In genomic region chr7:146096994-146097393, GRCh38 we compare ENCODE assay signal across 14 cellular contexts. TPM values are rescaled to one million over a fixed set of nuclear protein-coding genes. Genes with fewer than 3 reads are reported as not detected.
A peak's percentile ranks its signal among the peaks of the same experiment; 100 is the strongest.
DNase-seq lines count a peak whose midpoint lies in the region; ATAC-seq and TF ChIP-seq lines count a peak whose summit lies in the region.
"Had no signal": no experiment of that assay in that cellular context is flagged by ENCODE, and none has a peak within 500 bp of the region (broad histone marks: within the 10 kb centered on the region; RNA-seq: fewer than 3 reads in every experiment).

No MANE protein-coding gene starts in this region.

- no peaks in the 10 kb centered on the region for H3K4me1 Mint-ChIP-seq in nephron progenitor cell
- H3K4me1 Mint-ChIP-seq: IgD-negative memory B cell had no signal

- intact Hi-C loops in heart right ventricle (cut with DNase I) = loop anchor here in 4 of 10 donors (10.0 kb wide), 2 partner anchors 1062 to 1242 kb away; no protein-coding TSS in a partner anchor

- H3K4me3 ChIP-seq in WERI-Rb-1 (ENCODE audit: low read depth, low read length) = no peak overlapping the region
- H3K4me3 ChIP-seq in heart right ventricle = no peak overlapping the region
- H3K4me3 ChIP-seq: dorsolateral prefrontal cortex had no signal

- peaks cover 4% of the 10 kb centered on the region for H3K27me3 Mint-ChIP-seq in nephron progenitor cell (ENCODE audit: low read depth, poor library complexity)
- H3K27me3 Mint-ChIP-seq: IgD-negative memory B cell had no signal

- no peaks in the 10 kb centered on the region for H3K9me3 Mint-ChIP-seq in nephron progenitor cell
- H3K9me3 Mint-ChIP-seq: IgD-negative memory B cell had no signal

- no peak overlapping the region for H3K4me3 Mint-ChIP-seq in nephron progenitor cell
- H3K4me3 Mint-ChIP-seq: IgD-negative memory B cell had no signal

- peak; percentile 66 for TF ChIP-seq CTCF in WERI-Rb-1 (IDR thresholded peaks at IDR 0.05; ENCODE audit: low read depth, low read length)
- peak; percentile 19 for TF ChIP-seq CTCF in nephron progenitor cell (IDR thresholded peaks at IDR 0.05)
- no peak for TF ChIP-seq CTCF in heart right ventricle (IDR thresholded peaks at IDR 0.05)

- DNase-seq in NCI-H2107 treated with DMSO at 0.1 percent for 48 hours (lab: John Stamatoyannopoulos, UW; ENCODE audit: unreplicated experiment) = peak; percentile 19
- DNase-seq in NCI-H2107 (lab: John Stamatoyannopoulos, UW) = no peak
- peak; percentile 1 for DNase-seq in MV-4-11 (lab: John Stamatoyannopoulos, UW)
- DNase-seq in WERI-Rb-1 = peak; percentile 22
- peak; percentile 22 for DNase-seq in nephron progenitor cell
- DNase-seq in heart right ventricle = no peak
- DNase-seq in DMS 273 treated with DMSO at 0.1 percent for 48 hours (lab: John Stamatoyannopoulos, UW) = no peak
- DNase-seq in effector CD4-positive, alpha-beta T cell = no peak
- DNase-seq: activated CD4-positive, alpha-beta T cell treated with anti-CD3 and anti-CD28 coated beads, Interleukin-2, amount 50 U/mL, for 48 hours; anterior cingulate cortex; dorsolateral prefrontal cortex; RPMI8226 had no signal

- no peaks in the 10 kb centered on the region for H3K9me3 ChIP-seq in WERI-Rb-1 (ENCODE audit: severe bottlenecking)
- H3K9me3 ChIP-seq in heart right ventricle = no peaks in the 10 kb centered on the region

- H3K27me3 ChIP-seq in WERI-Rb-1 (ENCODE audit: insufficient read depth, low read depth, severe bottlenecking) (no peaks in the 10 kb centered on the region), heart right ventricle (peaks cover 0 to 9% (median 0%) of the 10 kb centered on the region in 7 donors)

- H3K27ac Mint-ChIP-seq in nephron progenitor cell = no peak overlapping the region
- H3K27ac Mint-ChIP-seq: IgD-negative memory B cell had no signal

- no peak overlapping the region for H3K27ac ChIP-seq in WERI-Rb-1
- H3K27ac ChIP-seq in heart right ventricle = no peak overlapping the region
- H3K27ac ChIP-seq: dorsolateral prefrontal cortex had no signal

- H3K36me3 ChIP-seq in WERI-Rb-1 = no peaks in the 10 kb centered on the region
- no peaks in the 10 kb centered on the region for H3K36me3 ChIP-seq in heart right ventricle

- no peaks in the 10 kb centered on the region for H3K36me3 Mint-ChIP-seq in nephron progenitor cell (ENCODE audit: low read depth)
- H3K36me3 Mint-ChIP-seq: IgD-negative memory B cell had no signal

- WGBS in heart right ventricle, 2 donors = 51 to 60% methylated on average over 5 of the region's 5 CpGs

- no peaks in the 10 kb centered on the region for H3K4me1 ChIP-seq in heart right ventricle

- no peak for ATAC-seq in heart right ventricle

RNA-seq across cellular contexts. Expression of gene CNTNAP2, which starts 19.6 kb away (rescaled TPM):
- total RNA-seq in heart right ventricle = under 1 TPM; 0.08 to 0.77 (median 0.35) TPM
- under 1 TPM; 0.07 to 0.09 TPM for polyA plus RNA-seq in heart right ventricle
- total RNA-seq: subcutaneous adipose tissue had no signal

Comparison
In these comparisons a context has a peak if more than half of its experiments do, and no peak if none do; other contexts are left out.
1. DNase-seq: peak in NCI-H2107 treated with DMSO at 0.1 percent for 48 hours (single experiment), MV-4-11 (single experiment), WERI-Rb-1 (single experiment) and nephron progenitor cell (single experiment); none in NCI-H2107 (single experiment), heart right ventricle (0 of 2), DMS 273 treated with DMSO at 0.1 percent for 48 hours (single experiment) and effector CD4-positive, alpha-beta T cell (single experiment).
2. CTCF ChIP-seq: peak in WERI-Rb-1 (single experiment) and nephron progenitor cell (single experiment); none in heart right ventricle (0 of 9).